Comparison of ENCODE assay signal across 21 cellular contexts in the genomic region with DNA sequence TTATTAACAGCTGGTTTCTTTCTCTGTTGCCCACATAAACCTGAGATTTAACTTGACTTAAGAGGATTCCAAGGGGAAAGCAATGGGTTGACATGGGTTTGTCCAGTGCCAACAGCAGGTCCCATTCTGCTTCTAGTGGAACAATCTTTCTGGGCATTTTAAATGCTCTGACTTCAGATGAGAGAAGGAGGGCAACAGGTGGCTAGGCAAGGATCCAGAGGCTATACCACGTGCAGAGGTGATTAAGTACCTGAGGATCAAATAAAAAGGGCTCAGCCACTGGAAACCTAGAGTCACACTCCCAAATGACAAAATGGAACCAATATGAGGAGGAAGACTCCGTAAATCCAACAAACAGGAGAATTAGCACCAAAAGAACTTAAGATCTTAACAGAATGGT. TPM values are rescaled to one million over a fixed set of nuclear protein-coding genes. Genes with fewer than 3 reads are reported as not detected.
DNase-seq lines count a peak whose midpoint lies in the region; ATAC-seq and TF ChIP-seq lines count a peak whose summit lies in the region.
"Had no signal": no experiment of that assay in that cellular context is flagged by ENCODE, and none has a peak within 500 bp of the region (broad histone marks: within the 10 kb centered on the region; RNA-seq: fewer than 3 reads in every experiment).

No MANE protein-coding gene starts in this region.

- H3K27ac Mint-ChIP-seq in Calu3 (ENCODE audit: unreplicated experiment), result peak overlapping the region; percentile 2
- peak overlapping the region; percentile 77 for H3K27ac Mint-ChIP-seq in T-helper 17 cell
- peak overlapping the region; percentile 43 for H3K27ac Mint-ChIP-seq in dendritic cell treated with granulocyte-macrophage colony-stimulating factor and Interleukin-4, amounts not matched to agents 40 ng/mL and 50 ng/mL, for 4 days
- H3K27ac Mint-ChIP-seq: B cell; CD4-positive, alpha-beta T cell; CD8-positive, alpha-beta T cell had no signal

- H3K4me3 Mint-ChIP-seq in Calu3 (ENCODE audit: low read depth, unreplicated experiment) (no peak overlapping the region), T-helper 17 cell (no peak overlapping the region)
- no peak overlapping the region for H3K4me3 Mint-ChIP-seq in dendritic cell treated with granulocyte-macrophage colony-stimulating factor and Interleukin-4, amounts not matched to agents 40 ng/mL and 50 ng/mL, for 4 days
- H3K4me3 Mint-ChIP-seq: B cell; CD4-positive, alpha-beta T cell; CD8-positive, alpha-beta T cell had no signal

- TF ChIP-seq CTCF in Calu3 (IDR thresholded peaks at IDR 0.05; ENCODE audit: unreplicated experiment), result no peak

- H3K27me3 Mint-ChIP-seq in Calu3 (ENCODE audit: unreplicated experiment) (no peaks in the 10 kb centered on the region), T-helper 17 cell (no peaks in the 10 kb centered on the region)
- H3K27me3 Mint-ChIP-seq in dendritic cell treated with granulocyte-macrophage colony-stimulating factor and Interleukin-4, amounts not matched to agents 40 ng/mL and 50 ng/mL, for 4 days, result no peaks in the 10 kb centered on the region
- H3K27me3 Mint-ChIP-seq: B cell; CD4-positive, alpha-beta T cell had no signal

- H3K9me3 Mint-ChIP-seq in Calu3 (ENCODE audit: low read depth, unreplicated experiment), result peaks cover 3% of the 10 kb centered on the region
- no peaks in the 10 kb centered on the region for H3K9me3 Mint-ChIP-seq in dendritic cell treated with granulocyte-macrophage colony-stimulating factor and Interleukin-4, amounts not matched to agents 40 ng/mL and 50 ng/mL, for 4 days
- H3K9me3 Mint-ChIP-seq: CD4-positive, alpha-beta T cell; CD8-positive, alpha-beta T cell had no signal

- no peaks in the 10 kb centered on the region for H3K9me3 ChIP-seq in T-helper 17 cell (ENCODE audit: control insufficient read depth, low read length, poor library complexity, severe bottlenecking)
- H3K9me3 ChIP-seq: A549, Caco-2 had no signal

- H3K4me1 Mint-ChIP-seq in Calu3 (ENCODE audit: low read depth, unreplicated experiment) (peaks cover 19% of the 10 kb centered on the region), T-helper 17 cell (peaks cover 49% of the 10 kb centered on the region)
- peaks cover 80% of the 10 kb centered on the region for H3K4me1 Mint-ChIP-seq in dendritic cell treated with granulocyte-macrophage colony-stimulating factor and Interleukin-4, amounts not matched to agents 40 ng/mL and 50 ng/mL, for 4 days (ENCODE audit: low read depth)

- DNase-seq in NCI-H2029 (lab: John Stamatoyannopoulos, UW), result peak; percentile 5
- no peak for DNase-seq in NCI-H2029 treated with DMSO at 0.1 percent for 48 hours (lab: John Stamatoyannopoulos, UW)
- DNase-seq in Calu3, result no peak
- no peak for DNase-seq in T-helper 17 cell
- no peak for DNase-seq in OCI-M2 (lab: John Stamatoyannopoulos, UW; ENCODE audit: unreplicated experiment)
- DNase-seq in cerebellum (ENCODE audit: low spot score), result no peak
- DNase-seq: AML-193; Caco-2; CD4-positive, alpha-beta T cell; CD8-positive, alpha-beta T cell; DMS 273 treated with DMSO at 0.1 percent for 48 hours; DMS153; DMS53; DMS79; DND-41; EL; GDM1 had no signal

- H3K36me3 Mint-ChIP-seq in Calu3 (ENCODE audit: insufficient read depth, unreplicated experiment), result peaks cover 68% of the 10 kb centered on the region
- H3K36me3 Mint-ChIP-seq in T-helper 17 cell (ENCODE audit: low read depth), result peaks cover 10% of the 10 kb centered on the region
- H3K36me3 Mint-ChIP-seq in dendritic cell treated with granulocyte-macrophage colony-stimulating factor and Interleukin-4, amounts not matched to agents 40 ng/mL and 50 ng/mL, for 4 days (ENCODE audit: low read depth), result peaks cover 88% of the 10 kb centered on the region

- BruUV-seq in Calu3 (replicated peaks; lab: Mats Ljungman, UMichigan), result no TSS peak

- no peak for ATAC-seq in T-helper 17 cell
- ATAC-seq: A549; CD8-positive, alpha-beta T cell; GM12878 had no signal

- CTCF ChIA-PET in Calu3 (lab: Charles Lee), result interaction anchor here (0.9 kb wide), 1 partner anchor 68 kb away, joined by 3 read pairs; no protein-coding TSS in a partner anchor

- intact Hi-C loops in Calu3 (cut with micrococcal nuclease; ENCODE audit: unreplicated experiment), result no loop called here
- intact Hi-C loops in dendritic cell treated with granulocyte-macrophage colony-stimulating factor and Interleukin-4, amounts not matched to agents 40 ng/mL and 50 ng/mL, for 4 days (cut with micrococcal nuclease), result loop anchor here (10.0 kb wide), 1 partner anchor 299 kb away; no protein-coding TSS in a partner anchor

RNA-seq across cellular contexts. Expression of gene CMTM6, which starts 28.5 kb away (rescaled TPM):
- total RNA-seq in Calu3 (2022) (89.8 and 107 TPM in 2 replicates), T-helper 17 cell (10 to 100 TPM; 97.2 to 99.3 TPM), cerebellum (30.7 TPM)

Comparison
In these comparisons a context has a peak if more than half of its experiments do, and no peak if none do; other contexts are left out.
1. H3K27ac Mint-ChIP-seq: peak in every context shown above with its lines; median percentile 77 in T-helper 17 cell; 43 in dendritic cell treated with granulocyte-macrophage colony-stimulating factor and Interleukin-4, amounts not matched to agents 40 ng/mL and 50 ng/mL, for 4 days; 2 in Calu3.